1 cellular context compared by ENCODE assay signal in genomic region chr2:102142829-102143449, GRCh38.
TF ChIP-seq lines count a peak whose summit lies in the region.

No MANE protein-coding gene starts in this region.

TF ChIP-seq in HepG2, 621 proteins besides CTCF, POLR2A, EP300 and RAD21 (continued from another document and continues in another):
- TF ChIP-seq HBP1 (CRISPR knock-in tag; IDR thresholded peaks at IDR 0.05; ENCODE audit: low read depth) (no peak), ATF7 (IDR thresholded peaks at IDR 0.05) (no peak), ATF7 (CRISPR knock-in tag; IDR thresholded peaks at IDR 0.05) (no peak), BCL6 (CRISPR knock-in tag; IDR thresholded peaks at IDR 0.05) (peak; percentile 7; the same call in 1 of the 2 replicates), KLF15 (CRISPR knock-in tag; IDR thresholded peaks at IDR 0.05; ENCODE audit: borderline replicate concordance) (no peak), ZFP62 (CRISPR knock-in tag; IDR thresholded peaks at IDR 0.05) (no peak), ZSCAN29 (CRISPR knock-in tag; conservative IDR thresholded peaks at IDR 0.05) (peak; percentile 20; the same call in 1 of the 2 replicates), RBFOX2 (IDR thresholded peaks at IDR 0.05; ENCODE audit: low read depth, low read length) (peak; percentile 87), ZNF772 (CRISPR knock-in tag; IDR thresholded peaks at IDR 0.05) (peak; percentile 86), PTBP1 (IDR thresholded peaks at IDR 0.05; ENCODE audit: low read depth, low read length, poor library complexity, severe bottlenecking) (peak; percentile 75), KDM3A (CRISPR knock-in tag; IDR thresholded peaks at IDR 0.05; ENCODE audit: low read depth) (no peak), ZNF441 (CRISPR knock-in tag; IDR thresholded peaks at IDR 0.05; ENCODE audit: borderline replicate concordance) (no peak), TFDP2 (CRISPR knock-in tag; IDR thresholded peaks at IDR 0.05) (peak; percentile 4; the same call in 1 of the 2 replicates), SOX13 (IDR thresholded peaks at IDR 0.05) (no peak), SOX13 (CRISPR knock-in tag; conservative IDR thresholded peaks at IDR 0.05 in 1 of 2, IDR thresholded peaks at IDR 0.05 in 1 of 2) (no peak; a peak in 1 of 4 replicates), ZBTB44 (CRISPR knock-in tag; IDR thresholded peaks at IDR 0.05) (no peak), STAG1 (CRISPR knock-in tag; IDR thresholded peaks at IDR 0.05) (0 out of 2 replicates have a peak, but pooled peaks have one; percentile 3), ZBTB38 (CRISPR knock-in tag; IDR thresholded peaks at IDR 0.05) (peak; percentile 7; the same call in 1 of the 2 replicates), ZBTB42 (CRISPR knock-in tag; IDR thresholded peaks at IDR 0.05) (no peak), SMARCC2 (IDR thresholded peaks at IDR 0.05) (no peak), ZBTB34 (CRISPR knock-in tag; IDR thresholded peaks at IDR 0.05) (no peak), FOXK1 (CRISPR knock-in tag; IDR thresholded peaks at IDR 0.05; ENCODE audit: borderline replicate concordance, low read depth) (no peak), PITX1 (CRISPR knock-in tag; IDR thresholded peaks at IDR 0.05) (no peak; the same call in 1 of the 2 replicates), ZMYM4 (CRISPR knock-in tag; IDR thresholded peaks at IDR 0.05) (peak; percentile 39), KAT7 (CRISPR knock-in tag; IDR thresholded peaks at IDR 0.05; ENCODE audit: borderline replicate concordance) (0 out of 2 replicates have a peak, but pooled peaks have one; percentile 13), ZNF382 (CRISPR knock-in tag; IDR thresholded peaks at IDR 0.05; ENCODE audit: borderline replicate concordance) (no peak), CEBPB (IDR thresholded peaks at IDR 0.05; ENCODE audit: borderline replicate concordance, low read depth, low read length) (peak; percentile 66; the same call in 1 of the 2 replicates), ZNF501 (CRISPR knock-in tag; IDR thresholded peaks at IDR 0.05) (no peak; the same call in 1 of the 2 replicates), ZHX1 (CRISPR knock-in tag; IDR thresholded peaks at IDR 0.05; ENCODE audit: low read depth) (no peak), SCMH1 (CRISPR knock-in tag; IDR thresholded peaks at IDR 0.05; ENCODE audit: borderline replicate concordance) (no peak), MED8 (CRISPR knock-in tag; IDR thresholded peaks at IDR 0.05; ENCODE audit: insufficient replicate concordance) (peak; percentile 43), FOXK2 (IDR thresholded peaks at IDR 0.05) (no peak), U2AF1 (optimal IDR thresholded peaks at IDR 0.05; ENCODE audit: low read depth, low read length) (no peak), ZNF230 (CRISPR knock-in tag; IDR thresholded peaks at IDR 0.05) (no peak), ZNF34 (CRISPR knock-in tag; IDR thresholded peaks at IDR 0.05; ENCODE audit: borderline replicate concordance) (0 out of 2 replicates have a peak, but pooled peaks have one; percentile 81), PHF20 (CRISPR knock-in tag; IDR thresholded peaks at IDR 0.05) (no peak), ZNF607 (CRISPR knock-in tag; IDR thresholded peaks at IDR 0.05; ENCODE audit: borderline replicate concordance) (0 out of 2 replicates have a peak, but pooled peaks have one; percentile 28), ZNF33A (CRISPR knock-in tag; IDR thresholded peaks at IDR 0.05; ENCODE audit: borderline replicate concordance) (no peak)
- TF ChIP-seq, protein P1, sequence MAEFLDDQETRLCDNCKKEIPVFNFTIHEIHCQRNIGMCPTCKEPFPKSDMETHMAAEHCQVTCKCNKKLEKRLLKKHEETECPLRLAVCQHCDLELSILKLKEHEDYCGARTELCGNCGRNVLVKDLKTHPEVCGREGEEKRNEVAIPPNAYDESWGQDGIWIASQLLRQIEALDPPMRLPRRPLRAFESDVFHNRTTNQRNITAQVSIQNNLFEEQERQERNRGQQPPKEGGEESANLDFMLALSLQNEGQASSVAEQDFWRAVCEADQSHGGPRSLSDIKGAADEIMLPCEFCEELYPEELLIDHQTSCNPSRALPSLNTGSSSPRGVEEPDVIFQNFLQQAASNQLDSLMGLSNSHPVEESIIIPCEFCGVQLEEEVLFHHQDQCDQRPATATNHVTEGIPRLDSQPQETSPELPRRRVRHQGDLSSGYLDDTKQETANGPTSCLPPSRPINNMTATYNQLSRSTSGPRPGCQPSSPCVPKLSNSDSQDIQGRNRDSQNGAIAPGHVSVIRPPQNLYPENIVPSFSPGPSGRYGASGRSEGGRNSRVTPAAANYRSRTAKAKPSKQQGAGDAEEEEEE (CRISPR knock-in tag; IDR thresholded peaks at IDR 0.05; ENCODE audit: borderline replicate concordance) = no peak
- TF ChIP-seq, protein P2, sequence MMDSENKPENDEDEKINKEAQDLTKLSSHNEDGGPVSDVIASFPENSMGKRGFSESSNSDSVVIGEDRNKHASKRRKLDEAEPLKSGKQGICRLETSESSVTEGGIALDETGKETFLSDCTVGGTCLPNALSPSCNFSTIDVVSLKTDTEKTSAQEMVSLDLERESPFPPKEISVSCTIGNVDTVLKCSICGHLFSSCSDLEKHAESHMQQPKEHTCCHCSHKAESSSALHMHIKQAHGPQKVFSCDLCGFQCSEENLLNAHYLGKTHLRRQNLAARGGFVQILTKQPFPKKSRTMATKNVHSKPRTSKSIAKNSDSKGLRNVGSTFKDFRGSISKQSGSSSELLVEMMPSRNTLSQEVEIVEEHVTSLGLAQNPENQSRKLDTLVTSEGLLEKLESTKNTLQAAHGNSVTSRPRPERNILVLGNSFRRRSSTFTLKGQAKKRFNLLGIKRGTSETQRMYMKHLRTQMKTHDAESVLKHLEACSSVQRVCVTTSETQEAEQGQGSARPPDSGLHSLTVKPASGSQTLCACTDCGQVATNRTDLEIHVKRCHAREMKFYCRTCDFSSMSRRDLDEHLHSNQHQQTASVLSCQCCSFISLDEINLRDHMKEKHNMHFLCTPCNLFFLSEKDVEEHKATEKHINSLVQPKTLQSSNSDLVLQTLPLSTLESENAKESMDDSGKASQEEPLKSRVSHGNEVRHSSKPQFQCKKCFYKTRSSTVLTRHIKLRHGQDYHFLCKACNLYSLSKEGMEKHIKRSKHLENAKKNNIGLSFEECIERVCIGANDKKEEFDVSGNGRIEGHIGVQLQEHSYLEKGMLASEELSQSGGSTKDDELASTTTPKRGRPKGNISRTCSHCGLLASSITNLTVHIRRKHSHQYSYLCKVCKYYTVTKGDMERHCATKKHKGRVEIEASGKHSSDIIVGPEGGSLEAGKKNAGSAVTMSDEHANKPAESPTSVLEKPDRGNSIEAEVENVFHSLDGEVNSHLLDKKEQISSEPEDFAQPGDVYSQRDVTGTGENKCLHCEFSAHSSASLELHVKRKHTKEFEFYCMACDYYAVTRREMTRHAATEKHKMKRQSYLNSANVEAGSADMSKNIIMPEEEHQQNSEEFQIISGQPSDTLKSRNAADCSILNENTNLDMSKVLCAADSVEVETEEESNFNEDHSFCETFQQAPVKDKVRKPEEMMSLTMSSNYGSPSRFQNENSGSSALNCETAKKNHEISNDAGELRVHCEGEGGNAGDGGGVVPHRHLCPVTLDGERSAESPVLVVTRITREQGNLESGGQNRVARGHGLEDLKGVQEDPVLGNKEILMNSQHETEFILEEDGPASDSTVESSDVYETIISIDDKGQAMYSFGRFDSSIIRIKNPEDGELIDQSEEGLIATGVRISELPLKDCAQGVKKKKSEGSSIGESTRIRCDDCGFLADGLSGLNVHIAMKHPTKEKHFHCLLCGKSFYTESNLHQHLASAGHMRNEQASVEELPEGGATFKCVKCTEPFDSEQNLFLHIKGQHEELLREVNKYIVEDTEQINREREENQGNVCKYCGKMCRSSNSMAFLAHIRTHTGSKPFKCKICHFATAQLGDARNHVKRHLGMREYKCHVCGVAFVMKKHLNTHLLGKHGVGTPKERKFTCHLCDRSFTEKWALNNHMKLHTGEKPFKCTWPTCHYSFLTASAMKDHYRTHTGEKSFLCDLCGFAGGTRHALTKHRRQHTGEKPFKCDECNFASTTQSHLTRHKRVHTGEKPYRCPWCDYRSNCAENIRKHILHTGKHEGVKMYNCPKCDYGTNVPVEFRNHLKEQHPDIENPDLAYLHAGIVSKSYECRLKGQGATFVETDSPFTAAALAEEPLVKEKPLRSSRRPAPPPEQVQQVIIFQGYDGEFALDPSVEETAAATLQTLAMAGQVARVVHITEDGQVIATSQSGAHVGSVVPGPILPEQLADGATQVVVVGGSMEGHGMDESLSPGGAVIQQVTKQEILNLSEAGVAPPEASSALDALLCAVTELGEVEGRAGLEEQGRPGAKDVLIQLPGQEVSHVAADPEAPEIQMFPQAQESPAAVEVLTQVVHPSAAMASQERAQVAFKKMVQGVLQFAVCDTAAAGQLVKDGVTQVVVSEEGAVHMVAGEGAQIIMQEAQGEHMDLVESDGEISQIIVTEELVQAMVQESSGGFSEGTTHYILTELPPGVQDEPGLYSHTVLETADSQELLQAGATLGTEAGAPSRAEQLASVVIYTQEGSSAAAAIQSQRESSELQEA (CRISPR knock-in tag; IDR thresholded peaks at IDR 0.05; ENCODE audit: not compliant biosample characterization) = no peak
- TF ChIP-seq, protein P3, sequence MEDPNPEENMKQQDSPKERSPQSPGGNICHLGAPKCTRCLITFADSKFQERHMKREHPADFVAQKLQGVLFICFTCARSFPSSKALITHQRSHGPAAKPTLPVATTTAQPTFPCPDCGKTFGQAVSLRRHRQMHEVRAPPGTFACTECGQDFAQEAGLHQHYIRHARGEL (CRISPR knock-in tag; IDR thresholded peaks at IDR 0.05) = 0 out of 2 replicates have a peak, but pooled peaks have one; percentile 7
- TF ChIP-seq, protein P4, sequence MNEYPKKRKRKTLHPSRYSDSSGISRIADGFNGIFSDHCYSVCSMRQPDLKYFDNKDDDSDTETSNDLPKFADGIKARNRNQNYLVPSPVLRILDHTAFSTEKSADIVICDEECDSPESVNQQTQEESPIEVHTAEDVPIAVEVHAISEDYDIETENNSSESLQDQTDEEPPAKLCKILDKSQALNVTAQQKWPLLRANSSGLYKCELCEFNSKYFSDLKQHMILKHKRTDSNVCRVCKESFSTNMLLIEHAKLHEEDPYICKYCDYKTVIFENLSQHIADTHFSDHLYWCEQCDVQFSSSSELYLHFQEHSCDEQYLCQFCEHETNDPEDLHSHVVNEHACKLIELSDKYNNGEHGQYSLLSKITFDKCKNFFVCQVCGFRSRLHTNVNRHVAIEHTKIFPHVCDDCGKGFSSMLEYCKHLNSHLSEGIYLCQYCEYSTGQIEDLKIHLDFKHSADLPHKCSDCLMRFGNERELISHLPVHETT (CRISPR knock-in tag; conservative IDR thresholded peaks at IDR 0.05) = no peak
- TF ChIP-seq, protein P5, sequence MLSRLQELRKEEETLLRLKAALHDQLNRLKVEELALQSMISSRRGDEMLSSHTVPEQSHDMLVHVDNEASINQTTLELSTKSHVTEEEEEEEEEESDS (CRISPR knock-in tag; IDR thresholded peaks at IDR 0.05; ENCODE audit: borderline replicate concordance) = no peak
